Comparison of ENCODE assay signal across 9 cellular contexts in the genomic region with DNA sequence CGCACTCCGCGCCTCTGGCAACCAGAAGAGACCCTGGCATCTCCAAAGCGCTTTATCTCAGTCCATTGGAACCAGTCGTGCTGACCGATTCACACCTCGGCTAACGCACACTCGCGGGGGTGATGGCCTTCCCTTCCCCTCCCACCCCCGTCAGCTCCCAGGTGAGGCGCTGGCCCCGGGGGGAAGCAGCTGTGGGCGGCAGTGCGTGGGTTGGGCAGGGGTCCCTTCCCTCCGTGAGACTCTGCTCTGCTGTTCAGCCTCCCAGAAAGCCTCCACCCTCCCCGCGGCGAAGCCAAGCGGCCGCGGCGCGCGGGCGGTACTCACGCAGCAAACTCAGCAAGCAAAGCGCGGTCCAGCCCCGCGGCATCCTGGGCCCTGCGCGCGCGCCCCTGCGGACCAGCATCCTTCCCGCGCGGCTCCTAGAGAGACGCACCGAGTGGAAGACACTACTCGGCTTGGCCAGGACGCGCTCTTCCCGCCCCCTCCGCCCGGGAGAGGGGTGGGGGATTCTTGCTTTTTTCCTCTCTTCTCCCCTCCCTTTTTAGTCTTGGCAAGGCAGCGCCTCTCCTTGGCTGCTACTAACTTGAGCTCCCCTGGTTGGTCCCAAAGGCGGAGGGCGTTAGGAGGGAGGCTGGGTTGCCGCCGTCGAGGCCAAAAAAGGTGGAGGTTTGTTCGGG. TPM values are rescaled to one million over a fixed set of nuclear protein-coding genes. Genes with fewer than 3 reads are reported as not detected.
A peak's percentile ranks its signal among the peaks of the same experiment; 100 is the strongest.
DNase-seq lines count a peak whose midpoint lies in the region; ATAC-seq and TF ChIP-seq lines count a peak whose summit lies in the region.
"Had no signal": no experiment of that assay in that cellular context is flagged by ENCODE, and none has a peak within 500 bp of the region (broad histone marks: within the 10 kb centered on the region; RNA-seq: fewer than 3 reads in every experiment).

A gene with protein sequence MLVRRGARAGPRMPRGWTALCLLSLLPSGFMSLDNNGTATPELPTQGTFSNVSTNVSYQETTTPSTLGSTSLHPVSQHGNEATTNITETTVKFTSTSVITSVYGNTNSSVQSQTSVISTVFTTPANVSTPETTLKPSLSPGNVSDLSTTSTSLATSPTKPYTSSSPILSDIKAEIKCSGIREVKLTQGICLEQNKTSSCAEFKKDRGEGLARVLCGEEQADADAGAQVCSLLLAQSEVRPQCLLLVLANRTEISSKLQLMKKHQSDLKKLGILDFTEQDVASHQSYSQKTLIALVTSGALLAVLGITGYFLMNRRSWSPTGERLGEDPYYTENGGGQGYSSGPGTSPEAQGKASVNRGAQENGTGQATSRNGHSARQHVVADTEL (minus strand): TSS at position 448 of the 677 bp plus-strand sequence. CDS start 45 bp downstream, at position 403.

- peak within 1 kb of the TSS; percentile 75 to 98 (median 90) for H3K27ac ChIP-seq in heart left ventricle
- peak within 1 kb of the TSS; percentile 55 for H3K27ac ChIP-seq in psoas muscle
- H3K27ac ChIP-seq: C4-2B had no signal

- DNase-seq in NCI-H1417 (lab: John Stamatoyannopoulos, UW) = peak in 2 of 3 experiments; percentile 68 to 77
- DNase-seq in NCI-H1417 treated with DMSO at 0.1 percent for 48 hours (lab: John Stamatoyannopoulos, UW) = no peak
- peak; percentile 70 to 84 (median 79) for DNase-seq in heart left ventricle
- DNase-seq in psoas muscle = peak; percentile 67 to 75
- no peak for DNase-seq in dedifferentiated amniotic fluid mesenchymal stem cell (ENCODE audit: extremely low spot score)
- no peak for DNase-seq in LoVo (ENCODE audit: low spot score)

- no peaks in the 10 kb centered on the region for H3K36me3 Mint-ChIP-seq in activated T-helper 17 cell treated with anti-CD3 and anti-CD28 coated beads, Interleukin-2, amount 50 U/mL, for 72 hours (ENCODE audit: low read depth)

- no peak for ATAC-seq in activated T-helper 17 cell treated with anti-CD3 and anti-CD28 coated beads, Interleukin-2, amount 50 U/mL, for 72 hours (replicated peaks)
- ATAC-seq in heart left ventricle (peak; percentile 46 to 75 (median 68)), psoas muscle (peak in 3 of 4 donors; percentile 42 to 72 (median 48)), HG03196 (IDR thresholded peaks at IDR 0.05; ENCODE audit: unreplicated experiment) (no peak)

- H3K4me1 ChIP-seq in heart left ventricle = peaks cover 0 to 61% (median 26%) of the 10 kb centered on the region in 12 donors
- H3K4me1 ChIP-seq in psoas muscle = no peaks in the 10 kb centered on the region

- TF ChIP-seq POLR2A in heart left ventricle (IDR thresholded peaks at IDR 0.05) = peak in 1 of 2 donors; percentile 62

- H3K9me3 ChIP-seq in heart left ventricle = no peaks in the 10 kb centered on the region
- H3K9me3 ChIP-seq in psoas muscle = no peaks in the 10 kb centered on the region

- no peaks in the 10 kb centered on the region for H3K9me3 Mint-ChIP-seq in activated T-helper 17 cell treated with anti-CD3 and anti-CD28 coated beads, Interleukin-2, amount 50 U/mL, for 72 hours

- 2 to 6% (median 2%) methylated on average over 26 to 54 of the region's 54 CpGs for WGBS in heart left ventricle, 4 donors
- WGBS in psoas muscle, 3 donors = 5 to 7% (median 5%) methylated on average over 41 to 54 of the region's 54 CpGs

- no peak within 1 kb of the TSS for H3K27ac Mint-ChIP-seq in activated T-helper 17 cell treated with anti-CD3 and anti-CD28 coated beads, Interleukin-2, amount 50 U/mL, for 72 hours

- H3K4me3 ChIP-seq in heart left ventricle (peak within 1 kb of the TSS; percentile 24 to 88 (median 72)), psoas muscle (peak within 1 kb of the TSS; percentile 63)

- H3K27me3 ChIP-seq in heart left ventricle (peaks cover 0 to 29% (median 0%) of the 10 kb centered on the region in 9 donors), psoas muscle (ENCODE audit: insufficient read depth in 3 of 3, low read length in 2 of 3) (peaks cover 0 to 25% (median 0%) of the 10 kb centered on the region in 3 donors)

- H3K4me3 Mint-ChIP-seq in activated T-helper 17 cell treated with anti-CD3 and anti-CD28 coated beads, Interleukin-2, amount 50 U/mL, for 72 hours = peak within 1 kb of the TSS; percentile 61

- H3K27me3 Mint-ChIP-seq in activated T-helper 17 cell treated with anti-CD3 and anti-CD28 coated beads, Interleukin-2, amount 50 U/mL, for 72 hours = peaks cover 54% of the 10 kb centered on the region

- no peaks in the 10 kb centered on the region for H3K36me3 ChIP-seq in heart left ventricle
- no peaks in the 10 kb centered on the region for H3K36me3 ChIP-seq in psoas muscle (ENCODE audit: insufficient read depth in 1 of 2, low read depth in 1 of 2)

- TF ChIP-seq CTCF in heart left ventricle (IDR thresholded peaks at IDR 0.05) = no peak
- no peak for TF ChIP-seq CTCF in psoas muscle (IDR thresholded peaks at IDR 0.05)

- peaks cover 4% of the 10 kb centered on the region for H3K4me1 Mint-ChIP-seq in activated T-helper 17 cell treated with anti-CD3 and anti-CD28 coated beads, Interleukin-2, amount 50 U/mL, for 72 hours

- intact Hi-C loops in heart left ventricle (cut with DNase I) (loop anchor here in 2 of 10 donors (1.0 to 5.0 kb wide), 2 partner anchors 31 to 46 kb away; no protein-coding TSS in a partner anchor), psoas muscle (cut with DNase I) (no loop called here)

RNA-seq across cellular contexts. Expression of the gene that starts here (rescaled TPM):
- total RNA-seq in activated T-helper 17 cell treated with anti-CD3 and anti-CD28 coated beads, Interleukin-2, amount 50 U/mL, for 72 hours = under 1 TPM; 0.06 to 0.24 TPM
- total RNA-seq in heart left ventricle = 100 to 1,000 TPM in 1 of 9 donors, 10 to 100 TPM in 8; 43.6 to 103 (median 63.8) TPM
- 10 to 100 TPM; 37.4 to 41.8 TPM for polyA plus RNA-seq in heart left ventricle
- 10 to 100 TPM; 15.7 to 61.1 (median 20.9) TPM for total RNA-seq in psoas muscle
- polyA plus RNA-seq in psoas muscle = 10 to 100 TPM; 14.4 to 25.0 (median 21.1) TPM

Comparison
In these comparisons a context has a peak if more than half of its experiments do, and no peak if none do; other contexts are left out.
1. RNA of the gene that starts here (total RNA-seq): 43.6 to 103 TPM in heart left ventricle and 15.7 to 61.1 TPM in psoas muscle; 0.06 to 0.24 TPM in activated T-helper 17 cell treated with anti-CD3 and anti-CD28 coated beads, Interleukin-2, amount 50 U/mL, for 72 hours; every median in the first group is over 10 times any median in the second.
2. DNase-seq: peak in NCI-H1417 (2 of 3), heart left ventricle (5 of 5) and psoas muscle (2 of 2); none in NCI-H1417 treated with DMSO at 0.1 percent for 48 hours (single experiment), dedifferentiated amniotic fluid mesenchymal stem cell (single experiment) and LoVo (single experiment).
3. ATAC-seq: peak in heart left ventricle (4 of 4) and psoas muscle (3 of 4); none in activated T-helper 17 cell treated with anti-CD3 and anti-CD28 coated beads, Interleukin-2, amount 50 U/mL, for 72 hours (single experiment) and HG03196 (single experiment).